In genomic region chr9:125999504-125999881, GRCh38 we compare ENCODE assay signal across 24 cellular contexts.
"Had no signal": no experiment of that assay in that cellular context is flagged by ENCODE, and none has a peak within 500 bp of the region (broad histone marks: within the 10 kb centered on the region; RNA-seq: fewer than 3 reads in every experiment).

No MANE protein-coding gene starts in this region.

- H3K4me3 Mint-ChIP-seq: memory B cell; mesothelial cell of epicardium; nephron progenitor cell; stimulated activated naive B cell treated with anti-CD40 and anti-IgM and Interleukin-4, amounts not matched to agents 10 μg/mL and 1 μg/mL and 100 μg/mL, for 72 hours; stimulated activated naive CD8-positive, alpha-beta T cell treated with anti-CD3 and anti-CD28 coated beads, Interleukin-15, amount 100 ng/mL, for 72 hours had no signal

- H3K36me3 ChIP-seq: esophagus muscularis mucosa, gastrocnemius medialis, heart right ventricle, lower lobe of right lung, neutrophil, right atrium auricular region, sigmoid colon, tibial nerve, upper lobe of right lung, vagina had no signal

- DNase-seq: effector memory CD4-positive, alpha-beta T cell; gastrocnemius medialis; heart right ventricle; hypothalamus; nephron progenitor cell; stimulated activated CD4-positive, alpha-beta T cell treated with anti-CD3 and anti-CD28 coated beads, Interleukin-2, amount 100 ng/mL, for 24 hours; stimulated activated CD4-positive, alpha-beta T cell treated with anti-CD3 and anti-CD28 coated beads, Interleukin-4, amount 100 ng/mL, for 4 hours; stimulated activated naive B cell treated with anti-CD40 and anti-IgM and Interleukin-4, amounts not matched to agents 10 μg/mL and 1 μg/mL and 100 μg/mL, for 72 hours; stimulated activated naive CD8-positive, alpha-beta T cell treated with anti-CD3 and anti-CD28 coated beads, Interleukin-15, amount 100 ng/mL, for 72 hours; testis had no signal

- H3K4me1 ChIP-seq: esophagus muscularis mucosa, gastrocnemius medialis, heart right ventricle, lower lobe of right lung, right atrium auricular region, sigmoid colon, testis, tibial nerve, upper lobe of right lung, vagina had no signal

- H3K27ac Mint-ChIP-seq: memory B cell; mesothelial cell of epicardium; nephron progenitor cell; stimulated activated naive B cell treated with anti-CD40 and anti-IgM and Interleukin-4, amounts not matched to agents 10 μg/mL and 1 μg/mL and 100 μg/mL, for 72 hours; stimulated activated naive CD8-positive, alpha-beta T cell treated with anti-CD3 and anti-CD28 coated beads, Interleukin-15, amount 100 ng/mL, for 72 hours had no signal

- H3K4me1 Mint-ChIP-seq: mesothelial cell of epicardium; stimulated activated naive B cell treated with anti-CD40 and anti-IgM and Interleukin-4, amounts not matched to agents 10 μg/mL and 1 μg/mL and 100 μg/mL, for 72 hours; stimulated activated naive CD8-positive, alpha-beta T cell treated with anti-CD3 and anti-CD28 coated beads, Interleukin-15, amount 100 ng/mL, for 72 hours had no signal

- H3K27me3 Mint-ChIP-seq: stimulated activated naive CD8-positive, alpha-beta T cell treated with anti-CD3 and anti-CD28 coated beads, Interleukin-15, amount 100 ng/mL, for 72 hours had no signal

- H3K27me3 ChIP-seq: gastrocnemius medialis, right atrium auricular region, sigmoid colon, testis, tibial nerve, upper lobe of right lung, vagina had no signal

- H3K4me3 ChIP-seq: esophagus muscularis mucosa, gastrocnemius medialis, heart right ventricle, lower lobe of right lung, right atrium auricular region, sigmoid colon, skin epidermis, testis, tibial nerve, upper lobe of right lung, vagina had no signal

- H3K27ac ChIP-seq: epithelial cell of prostate, esophagus muscularis mucosa, gastrocnemius medialis, heart right ventricle, lower lobe of right lung, neutrophil, right atrium auricular region, sigmoid colon, skin epidermis, testis, tibial nerve, upper lobe of right lung, vagina had no signal

- H3K9me3 ChIP-seq: esophagus muscularis mucosa, gastrocnemius medialis, heart right ventricle, lower lobe of right lung, neutrophil, right atrium auricular region, sigmoid colon, testis, tibial nerve, upper lobe of right lung, vagina had no signal

- H3K9me3 Mint-ChIP-seq: memory B cell; mesothelial cell of epicardium; nephron progenitor cell; stimulated activated naive B cell treated with anti-CD40 and anti-IgM and Interleukin-4, amounts not matched to agents 10 μg/mL and 1 μg/mL and 100 μg/mL, for 72 hours; stimulated activated naive CD8-positive, alpha-beta T cell treated with anti-CD3 and anti-CD28 coated beads, Interleukin-15, amount 100 ng/mL, for 72 hours had no signal

- FAIRE-seq: islet of Langerhans had no signal

- H3K36me3 Mint-ChIP-seq: memory B cell; mesothelial cell of epicardium; stimulated activated naive B cell treated with anti-CD40 and anti-IgM and Interleukin-4, amounts not matched to agents 10 μg/mL and 1 μg/mL and 100 μg/mL, for 72 hours had no signal

- ATAC-seq: gastrocnemius medialis; heart right ventricle; left lobe of liver; lower lobe of right lung; stimulated activated naive B cell treated with anti-CD40 and anti-IgM and Interleukin-4, amounts not matched to agents 10 μg/mL and 1 μg/mL and 100 μg/mL, for 72 hours; stimulated activated naive CD8-positive, alpha-beta T cell treated with anti-CD3 and anti-CD28 coated beads, Interleukin-15, amount 100 ng/mL, for 72 hours; upper lobe of right lung had no signal
